11 cellular contexts compared by ENCODE assay signal in the genomic region with DNA sequence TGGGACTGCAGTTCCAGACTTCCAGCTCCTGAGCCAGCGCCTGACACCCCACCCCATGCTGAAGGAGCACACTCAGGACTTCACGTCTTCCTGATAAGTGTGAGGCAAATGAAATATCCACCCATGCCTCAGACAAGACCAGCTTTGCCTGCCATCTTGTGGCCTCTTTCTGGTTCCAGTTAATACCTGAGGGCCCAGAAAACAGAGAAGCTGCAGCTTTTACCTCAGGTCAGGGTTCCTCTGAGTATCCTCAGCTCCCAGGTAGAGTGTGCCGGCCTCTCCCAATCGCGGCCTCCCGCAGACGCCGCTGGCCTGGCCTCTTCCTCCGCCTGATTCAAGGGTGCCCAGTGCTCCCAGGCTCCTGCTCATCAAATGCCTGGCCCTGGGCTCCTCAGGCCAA. TPM values are rescaled to one million over a fixed set of nuclear protein-coding genes. Genes with fewer than 3 reads are reported as not detected.
DNase-seq lines count a peak whose midpoint lies in the region; ATAC-seq and TF ChIP-seq lines count a peak whose summit lies in the region.
"Had no signal": no experiment of that assay in that cellular context is flagged by ENCODE, and none has a peak within 500 bp of the region (broad histone marks: within the 10 kb centered on the region; RNA-seq: fewer than 3 reads in every experiment).

No MANE protein-coding gene starts in this region.

- H3K4me3 ChIP-seq in left ventricle myocardium inferior (no peak overlapping the region), GM23248 (no peak overlapping the region), body of pancreas (no peak overlapping the region)

- peaks cover 22% of the 10 kb centered on the region for H3K4me1 Mint-ChIP-seq in activated T-helper 17 cell treated with anti-CD3 and anti-CD28 coated beads, Interleukin-2, amount 50 U/mL, for 72 hours

- H3K36me3 ChIP-seq in left ventricle myocardium inferior (no peaks in the 10 kb centered on the region), GM23248 (ENCODE audit: low read depth) (no peaks in the 10 kb centered on the region), body of pancreas (replicated peaks in 1 of 2; ENCODE audit: insufficient read depth in 1 of 2, low read depth in 2 of 2) (no peaks in the 10 kb centered on the region)

- H3K4me1 ChIP-seq in left ventricle myocardium inferior (peaks cover 33% of the 10 kb centered on the region), GM23248 (ENCODE audit: insufficient read depth) (no peaks in the 10 kb centered on the region), body of pancreas (no peaks in the 10 kb centered on the region)

- peaks cover 4% of the 10 kb centered on the region for H3K36me3 Mint-ChIP-seq in activated T-helper 17 cell treated with anti-CD3 and anti-CD28 coated beads, Interleukin-2, amount 50 U/mL, for 72 hours (ENCODE audit: low read depth)
- H3K36me3 Mint-ChIP-seq: IgD-negative memory B cell had no signal

- ATAC-seq in Right ventricle myocardium inferior: no peak
- ATAC-seq in body of pancreas: no peak
- ATAC-seq in activated T-helper 17 cell treated with anti-CD3 and anti-CD28 coated beads, Interleukin-2, amount 50 U/mL, for 72 hours (replicated peaks): no peak

- intact Hi-C loops in left ventricle myocardium inferior (cut with micrococcal nuclease): no loop called here
- intact Hi-C loops in Right ventricle myocardium inferior (cut with DNase I): no loop called here
- intact Hi-C loops in body of pancreas (cut with DNase I): no loop called here

- no peak for TF ChIP-seq POLR2A in erythroblast (IDR thresholded peaks at IDR 0.05; ENCODE audit: low read length)
- no peak for TF ChIP-seq POLR2A in body of pancreas (IDR thresholded peaks at IDR 0.05)

- no peaks in the 10 kb centered on the region for H3K79me2 ChIP-seq in GM23248 (ENCODE audit: insufficient read depth)

- TF ChIP-seq CTCF in left ventricle myocardium inferior (IDR thresholded peaks at IDR 0.05; ENCODE audit: borderline replicate concordance): peak; percentile 36
- peak in 1 of 7 experiments; percentile 8 for TF ChIP-seq CTCF in body of pancreas (IDR thresholded peaks at IDR 0.05)

- peaks cover 6% of the 10 kb centered on the region for H3K9me3 ChIP-seq in left ventricle myocardium inferior (replicated peaks)
- no peaks in the 10 kb centered on the region for H3K9me3 ChIP-seq in GM23248 (ENCODE audit: low read depth)
- H3K9me3 ChIP-seq in body of pancreas: no peaks in the 10 kb centered on the region

- no peaks in the 10 kb centered on the region for H3K27me3 ChIP-seq in left ventricle myocardium inferior (ENCODE audit: low read depth)
- H3K27me3 ChIP-seq in GM23248 (replicated peaks; ENCODE audit: insufficient read depth): no peaks in the 10 kb centered on the region
- H3K27me3 ChIP-seq in body of pancreas: no peaks in the 10 kb centered on the region

- no peak overlapping the region for H3K4me3 Mint-ChIP-seq in activated T-helper 17 cell treated with anti-CD3 and anti-CD28 coated beads, Interleukin-2, amount 50 U/mL, for 72 hours

- H3K27ac ChIP-seq in left ventricle myocardium inferior (replicated peaks) (no peak overlapping the region), GM23248 (no peak overlapping the region), body of pancreas (no peak overlapping the region)

- in situ Hi-C loops in GM23248 (cut with MboI): no loop called here

- H3K9me2 ChIP-seq in GM23248 (ENCODE audit: insufficient read depth): no peaks in the 10 kb centered on the region

- WGBS in GM23248 (ENCODE audit: low coverage in 1 of 2, low lambda C conversion rate in 2 of 2, missing lambda C conversion rate in 2 of 2), 2 experiments: 81 to 85% methylated on average over 9 of the region's 9 CpGs
- WGBS in body of pancreas, 2 donors: 90 to 94% methylated on average over 9 of the region's 9 CpGs

- H4K20me1 ChIP-seq in GM23248 (ENCODE audit: insufficient read depth): no peaks in the 10 kb centered on the region

- H3K4me2 ChIP-seq in GM23248 (ENCODE audit: unreplicated experiment): no peak overlapping the region

- no peak overlapping the region for H3K9ac ChIP-seq in GM23248

- no peaks in the 10 kb centered on the region for H3K27me3 Mint-ChIP-seq in activated T-helper 17 cell treated with anti-CD3 and anti-CD28 coated beads, Interleukin-2, amount 50 U/mL, for 72 hours

- no peak overlapping the region for H3K27ac Mint-ChIP-seq in activated T-helper 17 cell treated with anti-CD3 and anti-CD28 coated beads, Interleukin-2, amount 50 U/mL, for 72 hours

- no peak overlapping the region for H2AFZ ChIP-seq in GM23248

- no peaks in the 10 kb centered on the region for H3K9me3 Mint-ChIP-seq in activated T-helper 17 cell treated with anti-CD3 and anti-CD28 coated beads, Interleukin-2, amount 50 U/mL, for 72 hours
- H3K9me3 Mint-ChIP-seq: IgD-negative memory B cell had no signal

- DNase-seq in left ventricle myocardium inferior (no peak), Right ventricle myocardium inferior (ENCODE audit: missing footprints) (no peak), NOMO-1 (lab: John Stamatoyannopoulos, UW; ENCODE audit: unreplicated experiment in 2 of 2) (peak; percentile 44), erythroblast (lab: John Stamatoyannopoulos, UW) (peak; percentile 73 to 75), GM23248 (no peak), body of pancreas (no peak), ureter (ENCODE audit: low spot score) (no peak)
- DNase-seq: cortex of kidney, mesenchymal stem cell had no signal

- no peaks in the 10 kb centered on the region for H3F3A ChIP-seq in GM23248 (ENCODE audit: insufficient read depth)

RNA-seq across cellular contexts. Expression of gene KLHL6, which starts 5.1 kb away (rescaled TPM):
- total RNA-seq in left ventricle myocardium inferior: 0.69 TPM
- total RNA-seq in Right ventricle myocardium inferior: 0.97 TPM
- not detected in 2 replicates for total RNA-seq in GM23248 (2014; rRNA removed; shearing (Covaris generic))
- not detected in 2 replicates for polyA plus RNA-seq in GM23248 (2016; fragmentation: Nextera tagmentation; extraction: Ambion mirVana)
- total RNA-seq in body of pancreas: 1 to 10 TPM; 1.6 TPM
- 6.4 TPM for total RNA-seq in ureter
- 10 to 100 TPM; 33.5 to 39.7 TPM for total RNA-seq in activated T-helper 17 cell treated with anti-CD3 and anti-CD28 coated beads, Interleukin-2, amount 50 U/mL, for 72 hours

Comparison
In these comparisons a context has a peak if more than half of its experiments do, and no peak if none do; other contexts are left out.
1. DNase-seq: peak in NOMO-1 (2 of 2) and erythroblast (2 of 2); none in left ventricle myocardium inferior (single experiment), Right ventricle myocardium inferior (single experiment), GM23248 (single experiment), body of pancreas (0 of 4) and ureter (single experiment).